21 cellular contexts compared by ENCODE assay signal in the genomic region with DNA sequence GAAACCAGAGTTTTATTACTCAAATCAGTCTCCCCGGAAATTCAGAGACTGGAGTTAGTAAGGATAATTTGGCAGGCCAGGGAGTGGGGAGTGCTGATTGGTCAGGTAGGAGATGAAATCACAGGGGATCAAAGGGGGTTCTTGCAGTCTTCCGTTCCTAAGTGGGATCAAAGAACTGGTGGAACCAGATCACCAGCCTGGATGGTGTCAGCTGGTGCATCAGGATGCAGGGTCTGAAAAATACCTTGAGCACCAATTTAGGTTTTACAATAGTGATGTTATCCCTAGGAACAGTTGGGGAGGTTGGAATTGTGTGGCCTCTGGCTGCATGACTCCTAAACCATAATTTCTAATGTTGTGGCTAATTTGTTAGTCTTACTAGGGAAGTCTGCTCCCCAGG. TPM values are rescaled to one million over a fixed set of nuclear protein-coding genes. Genes with fewer than 3 reads are reported as not detected.
"Had no signal": no experiment of that assay in that cellular context is flagged by ENCODE, and none has a peak within 500 bp of the region (broad histone marks: within the 10 kb centered on the region; RNA-seq: fewer than 3 reads in every experiment).

No MANE protein-coding gene starts in this region.

- H2AFZ ChIP-seq: hepatocyte had no signal

- H3K9me3 Mint-ChIP-seq: natural killer cell treated with Interleukin-12 subunit alpha and Interleukin-12 subunit beta and Interleukin-15 and Interleukin-18, amount 100 ng/mL, for 72 hours had no signal

- H3K9me3 ChIP-seq: colonic mucosa, left lung, mucosa of descending colon, right atrium auricular region, transverse colon, vagina had no signal

- H3K27ac ChIP-seq: colonic mucosa, hepatocyte, right atrium auricular region, transverse colon, vagina had no signal

- H3K36me3 Mint-ChIP-seq: natural killer cell treated with Interleukin-12 subunit alpha and Interleukin-12 subunit beta and Interleukin-15 and Interleukin-18, amount 100 ng/mL, for 72 hours; stimulated activated naive B cell treated with anti-CD40 and anti-IgM and Interleukin-4, amounts not matched to agents 10 μg/mL and 1 μg/mL and 100 μg/mL, for 72 hours had no signal

- H3K4me3 ChIP-seq: colonic mucosa, hepatocyte, left lung, mucosa of descending colon, right atrium auricular region, transverse colon, vagina had no signal

- H3K4me3 Mint-ChIP-seq: natural killer cell treated with Interleukin-12 subunit alpha and Interleukin-12 subunit beta and Interleukin-15 and Interleukin-18, amount 100 ng/mL, for 72 hours; stimulated activated naive B cell treated with anti-CD40 and anti-IgM and Interleukin-4, amounts not matched to agents 10 μg/mL and 1 μg/mL and 100 μg/mL, for 72 hours had no signal

- H3K79me2 ChIP-seq: hepatocyte had no signal

- H3K4me1 ChIP-seq: colonic mucosa, right atrium auricular region, vagina had no signal

- H3K4me2 ChIP-seq: hepatocyte had no signal

- DNase-seq: activated CD4-positive, alpha-beta T cell treated with anti-CD3 and anti-CD28 coated beads, Interleukin-2, amount 50 U/mL, for 1 hour; activated naive CD4-positive, alpha-beta T cell treated with Interleukin-2 at 50 U/mL for 16 hours; activated T-cell treated with anti-CD3 and anti-CD28 coated beads for 4 hours; caudate nucleus; colonic mucosa; kidney; left lung; mucosa of descending colon; occipital lobe; stimulated activated CD4-positive, alpha-beta T cell treated with anti-CD3 and anti-CD28 coated beads, Interleukin-15, amount 100 ng/mL, for 24 hours; stimulated activated CD4-positive, alpha-beta T cell treated with anti-CD3 and anti-CD28 coated beads, Interleukin-4, amount 100 ng/mL, for 1 hour; stimulated activated naive B cell treated with anti-CD40 and anti-IgM and Interleukin-4, amounts not matched to agents 10 μg/mL and 1 μg/mL and 100 μg/mL, for 72 hours; substantia nigra; T-helper 9 cell; transverse colon had no signal

- H3K36me3 ChIP-seq: colonic mucosa, left lung, right atrium auricular region, transverse colon, vagina had no signal

- H3K27me3 ChIP-seq: colonic mucosa, hepatocyte, left lung, right atrium auricular region, transverse colon, vagina had no signal

- H3K27ac Mint-ChIP-seq: progenitor cell of endocrine pancreas had no signal

- H3K27me3 Mint-ChIP-seq: stimulated activated naive B cell treated with anti-CD40 and anti-IgM and Interleukin-4, amounts not matched to agents 10 μg/mL and 1 μg/mL and 100 μg/mL, for 72 hours had no signal

- ATAC-seq: activated CD4-positive, CD25-positive, alpha-beta regulatory T cell treated with anti-CD3 and anti-CD28 coated beads, Interleukin-2, amount 50 U/mL, for 24 hours; left lung; natural killer cell treated with Interleukin-12 subunit alpha and Interleukin-12 subunit beta and Interleukin-15 and Interleukin-18, amount 100 ng/mL, for 72 hours; stimulated activated naive B cell treated with anti-CD40 and anti-IgM and Interleukin-4, amounts not matched to agents 10 μg/mL and 1 μg/mL and 100 μg/mL, for 72 hours had no signal

RNA-seq across cellular contexts. Expression of a gene that starts 1.4 kb away (rescaled TPM):
- polyA plus RNA-seq: hepatocyte had no signal
